In genomic region chr4:15144249-15144966, GRCh38 we compare ENCODE assay signal across 17 cellular contexts.
A peak's percentile ranks its signal among the peaks of the same experiment; 100 is the strongest.
DNase-seq lines count a peak whose midpoint lies in the region; ATAC-seq, FAIRE-seq and TF ChIP-seq lines count a peak whose summit lies in the region.
"Had no signal": no experiment of that assay in that cellular context is flagged by ENCODE, and none has a peak within 500 bp of the region (broad histone marks: within the 10 kb centered on the region; RNA-seq: fewer than 3 reads in every experiment).

No MANE protein-coding gene starts in this region.

- no peaks in the 10 kb centered on the region for H3K9me3 Mint-ChIP-seq in endothelial cell (ENCODE audit: unreplicated experiment)
- H3K9me3 Mint-ChIP-seq: memory B cell had no signal

- peaks cover 8% of the 10 kb centered on the region for H3K4me1 Mint-ChIP-seq in endothelial cell (ENCODE audit: unreplicated experiment)
- H3K4me1 Mint-ChIP-seq: memory B cell had no signal

- H3K4me1 ChIP-seq in right atrium auricular region = peaks cover 0 to 30% of the 10 kb centered on the region in 2 donors

- H3K36me3 ChIP-seq in right atrium auricular region = no peaks in the 10 kb centered on the region
- H3K36me3 ChIP-seq: adrenal gland; BLaER1 treated with 17β-estradiol and CSF1 and Interleukin-3, amounts not matched to agents 10 nM and 100 nM had no signal

- no peaks in the 10 kb centered on the region for H3K9me3 ChIP-seq in right atrium auricular region
- H3K9me3 ChIP-seq: adrenal gland had no signal

- H3K4me3 Mint-ChIP-seq in endothelial cell (ENCODE audit: unreplicated experiment) = no peak overlapping the region
- H3K4me3 Mint-ChIP-seq: memory B cell had no signal

- no peak for ATAC-seq in HG02870 (IDR thresholded peaks at IDR 0.05; ENCODE audit: unreplicated experiment)
- ATAC-seq: stimulated activated naive CD8-positive, alpha-beta T cell treated with anti-CD3 and anti-CD28 coated beads, Interleukin-15, Interleukin-2, amounts not matched to agents 100 U/mL and 50 U/mL, for 24 hours had no signal

- peaks cover 2% of the 10 kb centered on the region for H3K27me3 Mint-ChIP-seq in endothelial cell (ENCODE audit: unreplicated experiment)

- H3K36me3 Mint-ChIP-seq in endothelial cell (ENCODE audit: low read depth, unreplicated experiment) = no peaks in the 10 kb centered on the region
- H3K36me3 Mint-ChIP-seq: memory B cell had no signal

- no peak overlapping the region for H3K27ac Mint-ChIP-seq in endothelial cell (ENCODE audit: unreplicated experiment)
- H3K27ac Mint-ChIP-seq: memory B cell, progenitor cell of endocrine pancreas had no signal

- H3K4me3 ChIP-seq in right atrium auricular region = no peak overlapping the region
- H3K4me3 ChIP-seq: adrenal gland; BLaER1 treated with 17β-estradiol and CSF1 and Interleukin-3, amounts not matched to agents 10 nM and 100 nM had no signal

- peak; percentile 57 for TF ChIP-seq CTCF in VCaP (conservative IDR thresholded peaks at IDR 0.05)
- TF ChIP-seq CTCF in right atrium auricular region (IDR thresholded peaks at IDR 0.05) = peak; percentile 12 to 28
- no peak for TF ChIP-seq CTCF in endothelial cell (IDR thresholded peaks at IDR 0.05; ENCODE audit: unreplicated experiment)

- H3K27ac ChIP-seq in VCaP (peak overlapping the region; percentile 67), right atrium auricular region (no peak overlapping the region)
- H3K27ac ChIP-seq: adrenal gland; BLaER1 treated with 17β-estradiol and CSF1 and Interleukin-3, amounts not matched to agents 10 nM and 100 nM; KMS-11 had no signal

- DNase-seq in Ammon's horn (ENCODE audit: low spot score) = peak; percentile 54
- peak; percentile 15 for DNase-seq in M059J (ENCODE audit: low read depth)
- DNase-seq in right atrium auricular region (ENCODE audit: low spot score) = no peak
- no peak for DNase-seq in activated CD4-positive, alpha-beta T cell treated with anti-CD3 and anti-CD28 coated beads for 1 hour
- no peak for DNase-seq in frontal cortex (ENCODE audit: low spot score in 2 of 2)
- no peak for DNase-seq in endothelial cell (ENCODE audit: low spot score)
- DNase-seq: adrenal gland; GDM1; stimulated activated CD4-positive, alpha-beta T cell treated with anti-CD3 and anti-CD28 coated beads, Interleukin-4, amount 100 ng/mL, for 1 hour; stimulated activated naive CD8-positive, alpha-beta T cell treated with anti-CD3 and anti-CD28 coated beads, Interleukin-15, Interleukin-2, amounts not matched to agents 100 U/mL and 50 U/mL, for 24 hours had no signal

- no peak for FAIRE-seq in frontal cortex (lab: Jason Lieb, UNC)
- FAIRE-seq: endometrium had no signal

- no peaks in the 10 kb centered on the region for H3K27me3 ChIP-seq in right atrium auricular region
- H3K27me3 ChIP-seq: adrenal gland; BLaER1 treated with 17β-estradiol and CSF1 and Interleukin-3, amounts not matched to agents 10 nM and 100 nM had no signal

Comparison
In these comparisons a context has a peak if more than half of its experiments do, and no peak if none do; other contexts are left out.
1. DNase-seq: peak in Ammon's horn (single experiment) and M059J (single experiment); none in right atrium auricular region (single experiment), activated CD4-positive, alpha-beta T cell treated with anti-CD3 and anti-CD28 coated beads for 1 hour (single experiment), frontal cortex (0 of 2) and endothelial cell (single experiment).